Comparison of ENCODE assay signal across 1 cellular context in the genomic region with DNA sequence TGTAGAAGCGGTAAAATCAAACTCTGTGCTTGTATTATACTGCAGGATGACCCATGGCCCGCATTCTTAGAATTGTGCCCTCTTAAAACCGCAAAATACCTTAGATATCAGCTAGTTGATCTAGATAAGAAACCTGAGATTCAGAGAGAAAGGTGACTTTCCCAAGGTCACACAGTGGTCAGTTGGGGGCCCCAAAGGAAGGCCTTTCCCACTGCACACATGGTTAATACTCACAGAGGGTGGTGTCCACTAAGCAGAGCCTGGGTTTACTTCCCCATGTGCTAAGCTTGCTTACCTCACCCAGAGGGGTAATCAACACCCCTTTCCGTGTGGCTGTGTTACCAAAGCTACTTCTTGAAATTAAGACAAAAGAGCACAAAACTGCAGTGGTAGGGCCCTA.
TF ChIP-seq lines count a peak whose summit lies in the region.

No MANE protein-coding gene starts in this region.

TF ChIP-seq in GM23338, 12 proteins besides CTCF, POLR2A, EP300 and RAD21 (continued from another document):
- TF ChIP-seq, protein P1, sequence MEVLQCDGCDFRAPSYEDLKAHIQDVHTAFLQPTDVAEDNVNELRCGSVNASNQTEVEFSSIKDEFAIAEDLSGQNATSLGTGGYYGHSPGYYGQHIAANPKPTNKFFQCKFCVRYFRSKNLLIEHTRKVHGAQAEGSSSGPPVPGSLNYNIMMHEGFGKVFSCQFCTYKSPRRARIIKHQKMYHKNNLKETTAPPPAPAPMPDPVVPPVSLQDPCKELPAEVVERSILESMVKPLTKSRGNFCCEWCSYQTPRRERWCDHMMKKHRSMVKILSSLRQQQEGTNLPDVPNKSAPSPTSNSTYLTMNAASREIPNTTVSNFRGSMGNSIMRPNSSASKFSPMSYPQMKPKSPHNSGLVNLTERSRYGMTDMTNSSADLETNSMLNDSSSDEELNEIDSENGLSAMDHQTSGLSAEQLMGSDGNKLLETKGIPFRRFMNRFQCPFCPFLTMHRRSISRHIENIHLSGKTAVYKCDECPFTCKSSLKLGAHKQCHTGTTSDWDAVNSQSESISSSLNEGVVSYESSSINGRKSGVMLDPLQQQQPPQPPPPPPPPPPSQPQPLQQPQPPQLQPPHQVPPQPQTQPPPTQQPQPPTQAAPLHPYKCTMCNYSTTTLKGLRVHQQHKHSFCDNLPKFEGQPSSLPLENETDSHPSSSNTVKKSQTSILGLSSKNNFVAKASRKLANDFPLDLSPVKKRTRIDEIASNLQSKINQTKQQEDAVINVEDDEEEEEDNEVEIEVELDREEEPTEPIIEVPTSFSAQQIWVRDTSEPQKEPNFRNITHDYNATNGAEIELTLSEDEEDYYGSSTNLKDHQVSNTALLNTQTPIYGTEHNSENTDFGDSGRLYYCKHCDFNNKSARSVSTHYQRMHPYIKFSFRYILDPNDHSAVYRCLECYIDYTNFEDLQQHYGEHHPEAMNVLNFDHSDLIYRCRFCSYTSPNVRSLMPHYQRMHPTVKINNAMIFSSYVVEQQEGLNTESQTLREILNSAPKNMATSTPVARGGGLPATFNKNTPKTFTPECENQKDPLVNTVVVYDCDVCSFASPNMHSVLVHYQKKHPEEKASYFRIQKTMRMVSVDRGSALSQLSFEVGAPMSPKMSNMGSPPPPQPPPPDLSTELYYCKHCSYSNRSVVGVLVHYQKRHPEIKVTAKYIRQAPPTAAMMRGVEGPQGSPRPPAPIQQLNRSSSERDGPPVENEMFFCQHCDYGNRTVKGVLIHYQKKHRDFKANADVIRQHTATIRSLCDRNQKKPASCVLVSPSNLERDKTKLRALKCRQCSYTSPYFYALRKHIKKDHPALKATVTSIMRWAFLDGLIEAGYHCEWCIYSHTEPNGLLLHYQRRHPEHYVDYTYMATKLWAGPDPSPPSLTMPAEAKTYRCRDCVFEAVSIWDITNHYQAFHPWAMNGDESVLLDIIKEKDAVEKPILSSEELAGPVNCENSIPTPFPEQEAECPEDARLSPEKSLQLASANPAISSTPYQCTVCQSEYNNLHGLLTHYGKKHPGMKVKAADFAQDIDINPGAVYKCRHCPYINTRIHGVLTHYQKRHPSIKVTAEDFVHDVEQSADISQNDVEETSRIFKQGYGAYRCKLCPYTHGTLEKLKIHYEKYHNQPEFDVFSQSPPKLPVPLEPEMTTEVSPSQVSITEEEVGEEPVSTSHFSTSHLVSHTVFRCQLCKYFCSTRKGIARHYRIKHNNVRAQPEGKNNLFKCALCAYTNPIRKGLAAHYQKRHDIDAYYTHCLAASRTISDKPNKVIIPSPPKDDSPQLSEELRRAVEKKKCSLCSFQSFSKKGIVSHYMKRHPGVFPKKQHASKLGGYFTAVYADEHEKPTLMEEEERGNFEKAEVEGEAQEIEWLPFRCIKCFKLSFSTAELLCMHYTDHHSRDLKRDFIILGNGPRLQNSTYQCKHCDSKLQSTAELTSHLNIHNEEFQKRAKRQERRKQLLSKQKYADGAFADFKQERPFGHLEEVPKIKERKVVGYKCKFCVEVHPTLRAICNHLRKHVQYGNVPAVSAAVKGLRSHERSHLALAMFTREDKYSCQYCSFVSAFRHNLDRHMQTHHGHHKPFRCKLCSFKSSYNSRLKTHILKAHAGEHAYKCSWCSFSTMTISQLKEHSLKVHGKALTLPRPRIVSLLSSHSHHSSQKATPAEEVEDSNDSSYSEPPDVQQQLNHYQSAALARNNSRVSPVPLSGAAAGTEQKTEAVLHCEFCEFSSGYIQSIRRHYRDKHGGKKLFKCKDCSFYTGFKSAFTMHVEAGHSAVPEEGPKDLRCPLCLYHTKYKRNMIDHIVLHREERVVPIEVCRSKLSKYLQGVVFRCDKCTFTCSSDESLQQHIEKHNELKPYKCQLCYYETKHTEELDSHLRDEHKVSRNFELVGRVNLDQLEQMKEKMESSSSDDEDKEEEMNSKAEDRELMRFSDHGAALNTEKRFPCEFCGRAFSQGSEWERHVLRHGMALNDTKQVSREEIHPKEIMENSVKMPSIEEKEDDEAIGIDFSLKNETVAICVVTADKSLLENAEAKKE (CRISPR knock-in tag; IDR thresholded peaks at IDR 0.05): no peak
- TF ChIP-seq, protein P2, sequence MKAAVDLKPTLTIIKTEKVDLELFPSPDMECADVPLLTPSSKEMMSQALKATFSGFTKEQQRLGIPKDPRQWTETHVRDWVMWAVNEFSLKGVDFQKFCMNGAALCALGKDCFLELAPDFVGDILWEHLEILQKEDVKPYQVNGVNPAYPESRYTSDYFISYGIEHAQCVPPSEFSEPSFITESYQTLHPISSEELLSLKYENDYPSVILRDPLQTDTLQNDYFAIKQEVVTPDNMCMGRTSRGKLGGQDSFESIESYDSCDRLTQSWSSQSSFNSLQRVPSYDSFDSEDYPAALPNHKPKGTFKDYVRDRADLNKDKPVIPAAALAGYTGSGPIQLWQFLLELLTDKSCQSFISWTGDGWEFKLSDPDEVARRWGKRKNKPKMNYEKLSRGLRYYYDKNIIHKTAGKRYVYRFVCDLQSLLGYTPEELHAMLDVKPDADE (IDR thresholded peaks at IDR 0.05): no peak
- TF ChIP-seq CREB1 (CRISPR knock-in tag; IDR thresholded peaks at IDR 0.05; ENCODE audit: low read depth): no peak
